ENCODE assay signal across 8 cellular contexts in the genomic region with DNA sequence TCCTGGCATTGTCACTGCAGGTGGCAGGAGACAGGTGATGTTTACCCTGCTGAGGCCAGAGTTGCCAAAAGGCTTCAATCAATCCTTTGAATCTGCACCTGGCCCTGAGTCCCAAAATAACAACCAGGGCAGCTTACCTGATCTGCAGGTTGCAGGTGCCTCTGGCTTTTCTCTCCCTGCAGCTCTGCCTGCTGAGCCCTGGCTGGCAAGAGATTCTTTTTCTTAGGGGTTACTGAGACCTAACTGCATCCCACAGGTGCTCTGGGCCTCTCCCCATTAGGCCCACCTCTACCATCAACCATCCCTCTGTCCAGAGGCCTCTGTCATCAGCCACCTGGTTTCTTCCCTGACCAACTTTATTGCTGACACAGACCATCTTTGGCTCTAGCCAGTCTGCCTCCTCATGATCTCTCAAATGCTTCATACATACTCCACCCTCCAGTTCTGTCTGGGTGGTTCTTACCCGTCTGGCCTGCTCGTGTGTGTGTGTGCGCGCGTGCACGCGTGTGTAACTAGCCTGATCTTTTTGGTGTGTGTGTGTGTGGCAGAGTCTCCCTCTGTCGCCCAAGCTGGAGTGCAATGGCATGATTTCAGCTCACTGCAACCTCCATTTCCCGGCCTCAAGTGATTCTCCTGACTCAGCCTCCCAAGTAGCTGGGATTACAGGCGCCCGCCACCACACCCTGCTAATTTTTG. TPM values are rescaled to one million over a fixed set of nuclear protein-coding genes. Genes with fewer than 3 reads are reported as not detected.
A peak's percentile ranks its signal among the peaks of the same experiment; 100 is the strongest.
DNase-seq lines count a peak whose midpoint lies in the region; ATAC-seq, FAIRE-seq and TF ChIP-seq lines count a peak whose summit lies in the region.

No MANE protein-coding gene starts in this region.

- TF ChIP-seq CTCF in pancreas (IDR thresholded peaks at IDR 0.05): no peak

- intact Hi-C loops in pancreas (cut with DNase I): no loop called here

- H3K9me3 Mint-ChIP-seq in activated naive CD8-positive, alpha-beta T cell treated with anti-CD3 and anti-CD28 coated beads, Interleukin-2, amount 10 ng/mL, durations not matched to agents 7 days and 5 days: no peaks in the 10 kb centered on the region

- ATAC-seq in activated naive CD8-positive, alpha-beta T cell treated with anti-CD3 and anti-CD28 coated beads, Interleukin-2, amount 10 ng/mL, durations not matched to agents 7 days and 5 days (ENCODE audit: low read depth): no peak
- ATAC-seq in pancreas (peak in 2 of 4 donors; percentile 1 to 4), HG02571 (IDR thresholded peaks at IDR 0.05; ENCODE audit: unreplicated experiment) (no peak), HG03457 (IDR thresholded peaks at IDR 0.05; ENCODE audit: unreplicated experiment) (no peak)

- WGBS in pancreas, 2 donors: 83 to 84% methylated on average over 11 of the region's 11 CpGs

- H3K9me3 ChIP-seq in pancreas: no peaks in the 10 kb centered on the region

- H3K27me3 Mint-ChIP-seq in activated naive CD8-positive, alpha-beta T cell treated with anti-CD3 and anti-CD28 coated beads, Interleukin-2, amount 10 ng/mL, durations not matched to agents 7 days and 5 days: no peaks in the 10 kb centered on the region

- H3K27ac Mint-ChIP-seq in activated naive CD8-positive, alpha-beta T cell treated with anti-CD3 and anti-CD28 coated beads, Interleukin-2, amount 10 ng/mL, durations not matched to agents 7 days and 5 days: peak overlapping the region; percentile 82

- H3K4me1 ChIP-seq in pancreas: peaks cover 78 to 97% (median 90%) of the 10 kb centered on the region in 3 donors

- DNase-seq in DMS53 treated with DMSO at 0.1 percent for 48 hours (lab: John Stamatoyannopoulos, UW; ENCODE audit: unreplicated experiment) (peak; percentile 96), NCI-H2081 (lab: John Stamatoyannopoulos, UW) (peak; percentile 89 to 98), pancreas (no peak), A172 (ENCODE audit: low spot score) (no peak)
- no peak for DNase-seq in activated naive CD8-positive, alpha-beta T cell treated with anti-CD3 and anti-CD28 coated beads, Interleukin-2, amount 10 ng/mL, durations not matched to agents 7 days and 5 days
- DNase-seq in stimulated activated naive CD4-positive, alpha-beta T cell treated with Interleukin-2 at 50 U/mL for 16 hours (lab: John Stamatoyannopoulos, UW): no peak

- no peaks in the 10 kb centered on the region for H3K27me3 ChIP-seq in pancreas

- peak overlapping the region; percentile 43 to 93 (median 74) for H3K27ac ChIP-seq in pancreas

- peaks cover 63% of the 10 kb centered on the region for H3K4me1 Mint-ChIP-seq in activated naive CD8-positive, alpha-beta T cell treated with anti-CD3 and anti-CD28 coated beads, Interleukin-2, amount 10 ng/mL, durations not matched to agents 7 days and 5 days

- H3K4me3 Mint-ChIP-seq in activated naive CD8-positive, alpha-beta T cell treated with anti-CD3 and anti-CD28 coated beads, Interleukin-2, amount 10 ng/mL, durations not matched to agents 7 days and 5 days: peak overlapping the region; percentile 56

- POLR2A ChIA-PET in activated naive CD8-positive, alpha-beta T cell treated with anti-CD3 and anti-CD28 coated beads, Interleukin-2, amount 10 ng/mL, durations not matched to agents 7 days and 5 days (lab: Charles Lee): interaction anchor here (0.7 to 2.2 kb wide), 4 partner anchors 10 to 42 kb away, joined by 3 to 7 read pairs (median 4); a partner anchor contains a TSS

- FAIRE-seq in pancreas (lab: Jason Lieb, UNC): no peak

- no peak overlapping the region for H3K4me3 ChIP-seq in pancreas

- peaks cover 61% of the 10 kb centered on the region for H3K36me3 Mint-ChIP-seq in activated naive CD8-positive, alpha-beta T cell treated with anti-CD3 and anti-CD28 coated beads, Interleukin-2, amount 10 ng/mL, durations not matched to agents 7 days and 5 days

- H3K36me3 ChIP-seq in pancreas: peaks cover 0 to 5% (median 3%) of the 10 kb centered on the region in 3 donors

RNA-seq across cellular contexts. Expression of a gene that starts 13.7 kb away (rescaled TPM):
- 10 to 100 TPM; 61.7 to 64.5 TPM for total RNA-seq in activated naive CD8-positive, alpha-beta T cell treated with anti-CD3 and anti-CD28 coated beads, Interleukin-2, amount 10 ng/mL, durations not matched to agents 7 days and 5 days
- total RNA-seq in pancreas: 10 to 100 TPM; 27.3 to 59.8 (median 40.0) TPM
- 10 to 100 TPM; 40.8 to 55.5 TPM for polyA plus RNA-seq in pancreas
- total RNA-seq in A172 (2014; rRNA removed; shearing (Covaris generic)): 202 and 212 TPM in 2 replicates

RNA-seq across cellular contexts. Expression of a gene that starts 30.1 kb away (rescaled TPM):
- 100 to 1,000 TPM; 111 to 114 TPM for total RNA-seq in activated naive CD8-positive, alpha-beta T cell treated with anti-CD3 and anti-CD28 coated beads, Interleukin-2, amount 10 ng/mL, durations not matched to agents 7 days and 5 days
- 1 to 10 TPM in 1 of 6 donors, under 1 TPM in 4, not detected in 1; 0.20 to 1.5 (median 0.79) TPM for total RNA-seq in pancreas
- under 1 TPM; 0.04 to 0.12 TPM for polyA plus RNA-seq in pancreas
- total RNA-seq in A172 (2014; rRNA removed; shearing (Covaris generic)): 224 and 245 TPM in 2 replicates

Comparison
In these comparisons a context has a peak if more than half of its experiments do, and no peak if none do; other contexts are left out.
1. DNase-seq: peak in DMS53 treated with DMSO at 0.1 percent for 48 hours (single experiment) and NCI-H2081 (2 of 2); none in activated naive CD8-positive, alpha-beta T cell treated with anti-CD3 and anti-CD28 coated beads, Interleukin-2, amount 10 ng/mL, durations not matched to agents 7 days and 5 days (single experiment), pancreas (0 of 6), stimulated activated naive CD4-positive, alpha-beta T cell treated with Interleukin-2 at 50 U/mL for 16 hours (single experiment) and A172 (single experiment).
2. RNA of a gene that starts 30.1 kb away (total RNA-seq): 224 to 245 TPM in A172 and 111 to 114 TPM in activated naive CD8-positive, alpha-beta T cell treated with anti-CD3 and anti-CD28 coated beads, Interleukin-2, amount 10 ng/mL, durations not matched to agents 7 days and 5 days; 0.20 to 1.5 TPM in pancreas; every median in the first group is over 10 times any median in the second.